1 cellular context compared by ENCODE assay signal in the genomic region with DNA sequence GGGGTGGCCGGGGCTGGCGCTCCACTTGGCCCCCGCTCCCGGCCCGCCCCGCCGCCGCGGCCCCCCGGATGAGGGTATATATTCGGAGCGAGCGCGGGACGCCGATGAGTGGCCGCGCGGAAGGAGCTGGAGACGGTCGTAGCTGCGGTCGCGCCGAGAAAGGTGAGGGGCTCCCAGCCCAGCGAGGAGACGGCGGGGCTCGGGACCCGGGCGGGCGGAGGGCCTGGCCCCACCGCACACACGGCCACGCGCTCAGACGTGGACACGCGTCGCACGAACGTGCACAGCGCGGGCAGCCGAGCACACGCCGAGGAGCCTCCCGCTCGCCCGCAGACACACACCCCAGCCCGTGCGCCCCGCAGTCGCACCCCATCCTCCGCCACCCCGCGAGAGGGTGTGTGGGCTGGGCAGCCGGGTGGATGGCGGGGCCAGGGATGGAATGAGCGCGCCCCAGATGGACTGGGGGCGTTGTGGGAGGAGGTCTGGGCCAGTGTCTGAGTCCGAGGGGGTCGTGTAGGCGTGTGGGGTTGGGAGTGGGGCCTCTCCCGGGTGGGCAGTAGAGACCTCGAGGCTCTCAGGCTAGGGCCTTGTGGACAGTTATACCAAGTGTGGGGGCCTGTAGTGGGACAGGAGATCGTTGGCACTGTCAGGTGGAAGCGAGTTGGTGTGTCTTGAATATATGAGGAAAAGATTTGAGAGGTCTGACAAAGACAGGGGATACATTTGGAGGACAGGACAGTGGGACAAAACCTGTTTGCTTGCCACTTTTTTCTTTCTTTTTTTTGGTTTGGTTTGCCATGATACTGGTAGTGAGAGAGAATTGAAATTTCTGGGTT.
TF ChIP-seq lines count a peak whose summit lies in the region.

TSS of gene UAP1 (plus strand) at position 107 of the 836 bp plus-strand sequence. CDS start 4,347 bp downstream, outside the sequence.

TF ChIP-seq in HepG2, 621 proteins besides CTCF, POLR2A, EP300 and RAD21 (continued from another document and continues in another):
- TF ChIP-seq ARID4A (CRISPR knock-in tag; IDR thresholded peaks at IDR 0.05; ENCODE audit: borderline replicate concordance) (peak; percentile 82), AGO1 (IDR thresholded peaks at IDR 0.05; ENCODE audit: low read depth, low read length, poor library complexity, severe bottlenecking) (no peak), KLF16 (CRISPR knock-in tag; IDR thresholded peaks at IDR 0.05) (0 out of 4 replicates have a peak, but pooled peaks of 1 of the 2 experiments have one; percentile 47), ZNF354B (CRISPR knock-in tag; IDR thresholded peaks at IDR 0.05) (0 out of 2 replicates have a peak, but pooled peaks have one; percentile 68), CREB1 (IDR thresholded peaks at IDR 0.05) (no peak), CREB1 (CRISPR knock-in tag; IDR thresholded peaks at IDR 0.05) (no peak), REXO4 (CRISPR knock-in tag; IDR thresholded peaks at IDR 0.05; ENCODE audit: borderline replicate concordance) (no peak), ZNF75D (CRISPR knock-in tag; IDR thresholded peaks at IDR 0.05; ENCODE audit: borderline replicate concordance) (no peak), RFXANK (CRISPR knock-in tag; IDR thresholded peaks at IDR 0.05) (no peak), MTERF4 (CRISPR knock-in tag; IDR thresholded peaks at IDR 0.05) (no peak), HOXA9 (CRISPR knock-in tag; IDR thresholded peaks at IDR 0.05; ENCODE audit: borderline replicate concordance) (peak; percentile 73; the same call in 1 of the 2 replicates), CSRNP2 (CRISPR knock-in tag; conservative IDR thresholded peaks at IDR 0.05; ENCODE audit: low read depth) (0 out of 2 replicates have a peak, but pooled peaks have one; percentile 67), SOX6 (IDR thresholded peaks at IDR 0.05) (no peak), SOX6 (CRISPR knock-in tag; IDR thresholded peaks at IDR 0.05) (no peak), TGIF2 (CRISPR knock-in tag; IDR thresholded peaks at IDR 0.05) (no peak), ZNF569 (CRISPR knock-in tag; IDR thresholded peaks at IDR 0.05; ENCODE audit: borderline replicate concordance) (no peak), NFE2 (CRISPR knock-in tag; IDR thresholded peaks at IDR 0.05) (no peak)
- TF ChIP-seq, protein P1, sequence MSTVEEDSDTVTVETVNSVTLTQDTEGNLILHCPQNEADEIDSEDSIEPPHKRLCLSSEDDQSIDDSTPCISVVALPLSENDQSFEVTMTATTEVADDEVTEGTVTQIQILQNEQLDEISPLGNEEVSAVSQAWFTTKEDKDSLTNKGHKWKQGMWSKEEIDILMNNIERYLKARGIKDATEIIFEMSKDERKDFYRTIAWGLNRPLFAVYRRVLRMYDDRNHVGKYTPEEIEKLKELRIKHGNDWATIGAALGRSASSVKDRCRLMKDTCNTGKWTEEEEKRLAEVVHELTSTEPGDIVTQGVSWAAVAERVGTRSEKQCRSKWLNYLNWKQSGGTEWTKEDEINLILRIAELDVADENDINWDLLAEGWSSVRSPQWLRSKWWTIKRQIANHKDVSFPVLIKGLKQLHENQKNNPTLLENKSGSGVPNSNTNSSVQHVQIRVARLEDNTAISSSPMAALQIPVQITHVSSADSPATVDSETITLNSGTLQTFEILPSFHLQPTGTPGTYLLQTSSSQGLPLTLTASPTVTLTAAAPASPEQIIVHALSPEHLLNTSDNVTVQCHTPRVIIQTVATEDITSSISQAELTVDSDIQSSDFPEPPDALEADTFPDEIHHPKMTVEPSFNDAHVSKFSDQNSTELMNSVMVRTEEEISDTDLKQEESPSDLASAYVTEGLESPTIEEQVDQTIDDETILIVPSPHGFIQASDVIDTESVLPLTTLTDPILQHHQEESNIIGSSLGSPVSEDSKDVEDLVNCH (CRISPR knock-in tag; IDR thresholded peaks at IDR 0.05) = no peak
- TF ChIP-seq, protein P2, sequence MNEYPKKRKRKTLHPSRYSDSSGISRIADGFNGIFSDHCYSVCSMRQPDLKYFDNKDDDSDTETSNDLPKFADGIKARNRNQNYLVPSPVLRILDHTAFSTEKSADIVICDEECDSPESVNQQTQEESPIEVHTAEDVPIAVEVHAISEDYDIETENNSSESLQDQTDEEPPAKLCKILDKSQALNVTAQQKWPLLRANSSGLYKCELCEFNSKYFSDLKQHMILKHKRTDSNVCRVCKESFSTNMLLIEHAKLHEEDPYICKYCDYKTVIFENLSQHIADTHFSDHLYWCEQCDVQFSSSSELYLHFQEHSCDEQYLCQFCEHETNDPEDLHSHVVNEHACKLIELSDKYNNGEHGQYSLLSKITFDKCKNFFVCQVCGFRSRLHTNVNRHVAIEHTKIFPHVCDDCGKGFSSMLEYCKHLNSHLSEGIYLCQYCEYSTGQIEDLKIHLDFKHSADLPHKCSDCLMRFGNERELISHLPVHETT (CRISPR knock-in tag; conservative IDR thresholded peaks at IDR 0.05) = no peak
- TF ChIP-seq, protein P3, sequence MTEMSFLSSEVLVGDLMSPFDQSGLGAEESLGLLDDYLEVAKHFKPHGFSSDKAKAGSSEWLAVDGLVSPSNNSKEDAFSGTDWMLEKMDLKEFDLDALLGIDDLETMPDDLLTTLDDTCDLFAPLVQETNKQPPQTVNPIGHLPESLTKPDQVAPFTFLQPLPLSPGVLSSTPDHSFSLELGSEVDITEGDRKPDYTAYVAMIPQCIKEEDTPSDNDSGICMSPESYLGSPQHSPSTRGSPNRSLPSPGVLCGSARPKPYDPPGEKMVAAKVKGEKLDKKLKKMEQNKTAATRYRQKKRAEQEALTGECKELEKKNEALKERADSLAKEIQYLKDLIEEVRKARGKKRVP (CRISPR knock-in tag; IDR thresholded peaks at IDR 0.05) = peak in 1 of 2 experiments; percentile 37; a peak in 1 of 4 replicates
- TF ChIP-seq, protein P4, sequence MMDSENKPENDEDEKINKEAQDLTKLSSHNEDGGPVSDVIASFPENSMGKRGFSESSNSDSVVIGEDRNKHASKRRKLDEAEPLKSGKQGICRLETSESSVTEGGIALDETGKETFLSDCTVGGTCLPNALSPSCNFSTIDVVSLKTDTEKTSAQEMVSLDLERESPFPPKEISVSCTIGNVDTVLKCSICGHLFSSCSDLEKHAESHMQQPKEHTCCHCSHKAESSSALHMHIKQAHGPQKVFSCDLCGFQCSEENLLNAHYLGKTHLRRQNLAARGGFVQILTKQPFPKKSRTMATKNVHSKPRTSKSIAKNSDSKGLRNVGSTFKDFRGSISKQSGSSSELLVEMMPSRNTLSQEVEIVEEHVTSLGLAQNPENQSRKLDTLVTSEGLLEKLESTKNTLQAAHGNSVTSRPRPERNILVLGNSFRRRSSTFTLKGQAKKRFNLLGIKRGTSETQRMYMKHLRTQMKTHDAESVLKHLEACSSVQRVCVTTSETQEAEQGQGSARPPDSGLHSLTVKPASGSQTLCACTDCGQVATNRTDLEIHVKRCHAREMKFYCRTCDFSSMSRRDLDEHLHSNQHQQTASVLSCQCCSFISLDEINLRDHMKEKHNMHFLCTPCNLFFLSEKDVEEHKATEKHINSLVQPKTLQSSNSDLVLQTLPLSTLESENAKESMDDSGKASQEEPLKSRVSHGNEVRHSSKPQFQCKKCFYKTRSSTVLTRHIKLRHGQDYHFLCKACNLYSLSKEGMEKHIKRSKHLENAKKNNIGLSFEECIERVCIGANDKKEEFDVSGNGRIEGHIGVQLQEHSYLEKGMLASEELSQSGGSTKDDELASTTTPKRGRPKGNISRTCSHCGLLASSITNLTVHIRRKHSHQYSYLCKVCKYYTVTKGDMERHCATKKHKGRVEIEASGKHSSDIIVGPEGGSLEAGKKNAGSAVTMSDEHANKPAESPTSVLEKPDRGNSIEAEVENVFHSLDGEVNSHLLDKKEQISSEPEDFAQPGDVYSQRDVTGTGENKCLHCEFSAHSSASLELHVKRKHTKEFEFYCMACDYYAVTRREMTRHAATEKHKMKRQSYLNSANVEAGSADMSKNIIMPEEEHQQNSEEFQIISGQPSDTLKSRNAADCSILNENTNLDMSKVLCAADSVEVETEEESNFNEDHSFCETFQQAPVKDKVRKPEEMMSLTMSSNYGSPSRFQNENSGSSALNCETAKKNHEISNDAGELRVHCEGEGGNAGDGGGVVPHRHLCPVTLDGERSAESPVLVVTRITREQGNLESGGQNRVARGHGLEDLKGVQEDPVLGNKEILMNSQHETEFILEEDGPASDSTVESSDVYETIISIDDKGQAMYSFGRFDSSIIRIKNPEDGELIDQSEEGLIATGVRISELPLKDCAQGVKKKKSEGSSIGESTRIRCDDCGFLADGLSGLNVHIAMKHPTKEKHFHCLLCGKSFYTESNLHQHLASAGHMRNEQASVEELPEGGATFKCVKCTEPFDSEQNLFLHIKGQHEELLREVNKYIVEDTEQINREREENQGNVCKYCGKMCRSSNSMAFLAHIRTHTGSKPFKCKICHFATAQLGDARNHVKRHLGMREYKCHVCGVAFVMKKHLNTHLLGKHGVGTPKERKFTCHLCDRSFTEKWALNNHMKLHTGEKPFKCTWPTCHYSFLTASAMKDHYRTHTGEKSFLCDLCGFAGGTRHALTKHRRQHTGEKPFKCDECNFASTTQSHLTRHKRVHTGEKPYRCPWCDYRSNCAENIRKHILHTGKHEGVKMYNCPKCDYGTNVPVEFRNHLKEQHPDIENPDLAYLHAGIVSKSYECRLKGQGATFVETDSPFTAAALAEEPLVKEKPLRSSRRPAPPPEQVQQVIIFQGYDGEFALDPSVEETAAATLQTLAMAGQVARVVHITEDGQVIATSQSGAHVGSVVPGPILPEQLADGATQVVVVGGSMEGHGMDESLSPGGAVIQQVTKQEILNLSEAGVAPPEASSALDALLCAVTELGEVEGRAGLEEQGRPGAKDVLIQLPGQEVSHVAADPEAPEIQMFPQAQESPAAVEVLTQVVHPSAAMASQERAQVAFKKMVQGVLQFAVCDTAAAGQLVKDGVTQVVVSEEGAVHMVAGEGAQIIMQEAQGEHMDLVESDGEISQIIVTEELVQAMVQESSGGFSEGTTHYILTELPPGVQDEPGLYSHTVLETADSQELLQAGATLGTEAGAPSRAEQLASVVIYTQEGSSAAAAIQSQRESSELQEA (CRISPR knock-in tag; IDR thresholded peaks at IDR 0.05; ENCODE audit: not compliant biosample characterization) = no peak
